In the genomic region with DNA sequence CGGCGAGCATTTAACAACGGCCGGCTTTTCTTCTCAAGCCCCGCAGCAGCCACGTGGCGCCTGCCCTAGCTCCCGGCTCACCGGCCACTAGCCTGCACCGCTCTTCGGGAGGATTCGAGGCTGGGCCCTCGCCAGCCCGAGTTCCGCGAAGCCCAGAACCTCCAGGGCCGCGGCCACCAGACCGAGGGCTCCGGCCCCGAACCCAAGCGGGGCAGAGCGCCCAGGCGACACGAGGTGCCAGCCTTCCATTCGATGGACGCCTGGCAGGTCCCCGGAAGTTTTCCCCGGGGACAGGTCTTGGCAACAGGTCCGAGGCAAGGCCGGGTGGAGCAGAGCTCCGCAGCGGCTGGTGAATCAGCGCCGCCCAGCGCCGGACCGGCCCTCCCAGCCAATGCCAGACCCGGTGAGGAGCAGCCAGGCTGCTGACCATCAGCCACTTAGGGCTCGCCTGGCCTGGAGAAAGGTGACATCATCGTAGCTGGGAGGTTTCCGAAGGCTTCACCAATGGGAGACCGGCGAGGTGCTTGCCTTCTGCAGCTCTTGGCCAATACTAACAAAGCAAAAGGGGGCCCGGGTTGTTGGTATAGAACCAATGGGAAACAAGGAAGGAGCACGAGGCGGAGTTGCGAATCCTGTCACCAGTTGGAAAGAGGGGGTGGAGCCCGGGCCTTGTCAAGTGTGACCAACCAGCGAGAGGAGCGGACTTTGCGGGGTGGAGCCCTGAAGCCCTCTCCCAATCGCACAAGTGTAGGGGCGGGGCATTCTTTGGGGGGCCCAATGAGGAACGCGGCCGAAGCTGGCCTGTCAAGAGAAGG, we compare ENCODE assay signal across 8 cellular contexts. TPM values are rescaled to one million over a fixed set of nuclear protein-coding genes. Genes with fewer than 3 reads are reported as not detected.
DNase-seq lines count a peak whose midpoint lies in the region; ATAC-seq, FAIRE-seq and TF ChIP-seq lines count a peak whose summit lies in the region.

No MANE protein-coding gene starts in this region.

- POLR2A ChIA-PET in T-cell (lab: Charles Lee): interaction anchor here (0.5 to 3.8 kb wide), 29 partner anchors 9 to 390 kb away, joined by 3 to 29 read pairs (median 6); a partner anchor contains a TSS

- peaks cover 23% of the 10 kb centered on the region for H3K36me3 Mint-ChIP-seq in T-cell

- FAIRE-seq in GM12891 (lab: Jason Lieb, UNC): peak; percentile 99

- no peaks in the 10 kb centered on the region for H3K9me3 Mint-ChIP-seq in T-cell

- peak overlapping the region; percentile 80 to 86 (median 81) for H3K4me3 Mint-ChIP-seq in T-cell

- peak overlapping the region; percentile 78 for H3K27ac Mint-ChIP-seq in T-cell

- peaks cover 30 to 36% (median 36%) of the 10 kb centered on the region in 3 donors for H3K4me1 Mint-ChIP-seq in T-cell

- ATAC-seq in HG02840 (IDR thresholded peaks at IDR 0.05; ENCODE audit: low FRiP score, unreplicated experiment) (peak; percentile 92), T-cell (replicated peaks in 1 of 4) (peak; percentile 90 to 95 (median 92)), left cardiac atrium (peak; percentile 94 to 96)

- CTCF ChIA-PET in T-cell (lab: Charles Lee): interaction anchor here (0.6 to 5.6 kb wide), 32 partner anchors 9 to 477 kb away, joined by 3 to 35 read pairs (median 4); a partner anchor contains a TSS

- TF ChIP-seq POLR2A in GM12891 (IDR thresholded peaks at IDR 0.05; ENCODE audit: low read depth, low read length): peak; percentile 78

- no peaks in the 10 kb centered on the region for H3K27me3 Mint-ChIP-seq in T-cell

- DNase-seq in GM12891 (ENCODE audit: insufficient read length, low spot score): peak; percentile 93
- DNase-seq in NCI-H1436 treated with DMSO at 0.1 percent for 48 hours (lab: John Stamatoyannopoulos, UW): peak; percentile 99
- peak; percentile 98 to 100 (median 100) for DNase-seq in T-cell
- peak; percentile 100 for DNase-seq in amniotic stem cell (lab: John Stamatoyannopoulos, UW)
- DNase-seq in left cardiac atrium: peak; percentile 100
- peak; percentile 100 for DNase-seq in posterior vena cava (ENCODE audit: low spot score)
- DNase-seq in ureter (ENCODE audit: low spot score): peak; percentile 100

- intact Hi-C loops in left cardiac atrium (cut with DNase I): loop anchor here (5.0 kb wide), 3 partner anchors 158 to 388 kb away; a partner anchor contains a TSS
- intact Hi-C loops in posterior vena cava (cut with DNase I): loop anchor here in 1 of 2 donors (5.0 to 10.0 kb wide), 3 partner anchors 170 to 388 kb away; a partner anchor contains a TSS

TF ChIP-seq in GM12891, 5 proteins besides CTCF, POLR2A, EP300 and RAD21:
- TF ChIP-seq SPI1 (IDR thresholded peaks at IDR 0.05; ENCODE audit: low read depth, low read length) (no peak), POU2F2 (IDR thresholded peaks at IDR 0.05; ENCODE audit: low read depth, low read length) (peak; percentile 23; the same call in 1 of the 2 replicates), TAF1 (IDR thresholded peaks at IDR 0.05; ENCODE audit: low read depth, low read length) (peak; percentile 76), PAX5 (IDR thresholded peaks at IDR 0.05; ENCODE audit: insufficient read depth, low read length, severe bottlenecking) (peak; percentile 34), POLR2AphosphoS5 (IDR thresholded peaks at IDR 0.05; ENCODE audit: low read depth, low read length) (peak; percentile 62)

RNA-seq across cellular contexts. Expression of a gene that starts 0.5 kb away (rescaled TPM):
- 4.5 TPM for polyA plus RNA-seq in GM12891 (2012; ENCODE audit: low read depth, missing spikeins)
- total RNA-seq in T-cell (10 to 100 TPM; 13.7 to 34.5 (median 19.9) TPM), left cardiac atrium (1 to 10 TPM; 6.2 to 9.6 TPM), posterior vena cava (10 to 100 TPM; 14.9 to 20.7 TPM), ureter (11.8 TPM)

RNA-seq across cellular contexts. Expression of a gene that starts 20.7 kb away (rescaled TPM):
- 29.7 TPM for polyA plus RNA-seq in GM12891 (2012; ENCODE audit: low read depth, missing spikeins)
- total RNA-seq in T-cell (10 to 100 TPM; 38.3 to 51.1 (median 42.0) TPM), left cardiac atrium (10 to 100 TPM; 44.1 to 60.2 TPM), posterior vena cava (10 to 100 TPM; 35.9 to 47.3 TPM), ureter (34.8 TPM)

RNA-seq across cellular contexts. Expression of a gene that starts 47.0 kb away (rescaled TPM):
- 0.46 TPM for polyA plus RNA-seq in GM12891 (2012; ENCODE audit: low read depth, missing spikeins)
- 1 to 10 TPM; 1.2 to 2.1 (median 1.8) TPM for total RNA-seq in T-cell
- total RNA-seq in left cardiac atrium: 1 to 10 TPM; 1.2 to 1.3 TPM
- 1 to 10 TPM in 1 of 2 donors, under 1 TPM in 1; 1.00 to 1.7 TPM for total RNA-seq in posterior vena cava
- total RNA-seq in ureter: 1.7 TPM

Comparison
In these comparisons a context has a peak if more than half of its experiments do, and no peak if none do; other contexts are left out.
1. Peak in every context shown above with its lines: DNase-seq and ATAC-seq.